1 cellular context compared by ENCODE assay signal in the genomic region with DNA sequence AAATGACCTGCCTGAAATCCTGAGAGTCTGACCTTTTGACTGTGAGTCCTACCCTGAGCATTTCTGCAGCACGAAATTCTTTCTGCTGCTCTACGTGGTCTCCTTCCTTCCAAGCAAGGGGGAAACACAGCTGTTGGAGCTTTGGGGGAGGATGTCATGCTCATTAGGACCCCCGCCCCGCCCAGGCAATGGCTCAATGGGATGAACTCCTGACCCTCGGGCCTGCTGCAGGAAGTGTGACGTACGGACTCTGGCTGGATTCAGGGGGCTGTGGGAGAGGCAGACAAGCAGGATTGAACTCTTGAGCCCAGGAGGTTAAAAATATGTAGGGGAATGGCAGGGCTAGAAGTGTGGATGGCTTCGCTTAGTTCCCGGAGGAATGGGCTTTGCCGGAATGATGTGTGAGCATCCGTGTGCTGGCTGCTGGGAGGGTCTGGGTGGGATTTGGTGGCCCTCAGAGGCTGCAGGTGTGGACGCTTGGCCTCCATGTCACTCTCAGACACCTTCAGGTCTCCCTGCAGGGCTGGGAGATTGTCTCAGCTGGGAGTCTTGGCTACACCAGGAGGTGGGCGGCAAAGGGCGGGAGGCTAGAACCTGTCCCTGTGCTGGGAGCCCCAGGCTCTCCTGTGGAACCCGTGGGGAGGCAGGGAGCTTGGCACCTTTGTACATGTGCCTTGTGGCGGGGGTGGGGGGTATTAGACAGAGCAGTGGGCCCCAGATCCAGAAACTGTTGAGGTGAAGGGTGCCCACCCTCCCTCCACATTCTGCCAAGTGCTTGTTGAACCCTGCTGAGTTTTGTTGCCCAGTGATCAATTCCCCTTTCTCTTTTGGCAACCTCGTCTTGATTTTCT.
TF ChIP-seq lines count a peak whose summit lies in the region.

No MANE protein-coding gene starts in this region.

TF ChIP-seq in GM23338, 12 proteins besides CTCF, POLR2A, EP300 and RAD21 (continued from another document):
- TF ChIP-seq, protein P1, sequence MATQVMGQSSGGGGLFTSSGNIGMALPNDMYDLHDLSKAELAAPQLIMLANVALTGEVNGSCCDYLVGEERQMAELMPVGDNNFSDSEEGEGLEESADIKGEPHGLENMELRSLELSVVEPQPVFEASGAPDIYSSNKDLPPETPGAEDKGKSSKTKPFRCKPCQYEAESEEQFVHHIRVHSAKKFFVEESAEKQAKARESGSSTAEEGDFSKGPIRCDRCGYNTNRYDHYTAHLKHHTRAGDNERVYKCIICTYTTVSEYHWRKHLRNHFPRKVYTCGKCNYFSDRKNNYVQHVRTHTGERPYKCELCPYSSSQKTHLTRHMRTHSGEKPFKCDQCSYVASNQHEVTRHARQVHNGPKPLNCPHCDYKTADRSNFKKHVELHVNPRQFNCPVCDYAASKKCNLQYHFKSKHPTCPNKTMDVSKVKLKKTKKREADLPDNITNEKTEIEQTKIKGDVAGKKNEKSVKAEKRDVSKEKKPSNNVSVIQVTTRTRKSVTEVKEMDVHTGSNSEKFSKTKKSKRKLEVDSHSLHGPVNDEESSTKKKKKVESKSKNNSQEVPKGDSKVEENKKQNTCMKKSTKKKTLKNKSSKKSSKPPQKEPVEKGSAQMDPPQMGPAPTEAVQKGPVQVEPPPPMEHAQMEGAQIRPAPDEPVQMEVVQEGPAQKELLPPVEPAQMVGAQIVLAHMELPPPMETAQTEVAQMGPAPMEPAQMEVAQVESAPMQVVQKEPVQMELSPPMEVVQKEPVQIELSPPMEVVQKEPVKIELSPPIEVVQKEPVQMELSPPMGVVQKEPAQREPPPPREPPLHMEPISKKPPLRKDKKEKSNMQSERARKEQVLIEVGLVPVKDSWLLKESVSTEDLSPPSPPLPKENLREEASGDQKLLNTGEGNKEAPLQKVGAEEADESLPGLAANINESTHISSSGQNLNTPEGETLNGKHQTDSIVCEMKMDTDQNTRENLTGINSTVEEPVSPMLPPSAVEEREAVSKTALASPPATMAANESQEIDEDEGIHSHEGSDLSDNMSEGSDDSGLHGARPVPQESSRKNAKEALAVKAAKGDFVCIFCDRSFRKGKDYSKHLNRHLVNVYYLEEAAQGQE (IDR thresholded peaks at IDR 0.05; ENCODE audit: unreplicated experiment), result no peak
- TF ChIP-seq, protein P2, sequence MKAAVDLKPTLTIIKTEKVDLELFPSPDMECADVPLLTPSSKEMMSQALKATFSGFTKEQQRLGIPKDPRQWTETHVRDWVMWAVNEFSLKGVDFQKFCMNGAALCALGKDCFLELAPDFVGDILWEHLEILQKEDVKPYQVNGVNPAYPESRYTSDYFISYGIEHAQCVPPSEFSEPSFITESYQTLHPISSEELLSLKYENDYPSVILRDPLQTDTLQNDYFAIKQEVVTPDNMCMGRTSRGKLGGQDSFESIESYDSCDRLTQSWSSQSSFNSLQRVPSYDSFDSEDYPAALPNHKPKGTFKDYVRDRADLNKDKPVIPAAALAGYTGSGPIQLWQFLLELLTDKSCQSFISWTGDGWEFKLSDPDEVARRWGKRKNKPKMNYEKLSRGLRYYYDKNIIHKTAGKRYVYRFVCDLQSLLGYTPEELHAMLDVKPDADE (IDR thresholded peaks at IDR 0.05), result no peak
- TF ChIP-seq ZNF114 (CRISPR knock-in tag; IDR thresholded peaks at IDR 0.05) (no peak), CREB1 (CRISPR knock-in tag; IDR thresholded peaks at IDR 0.05; ENCODE audit: low read depth) (no peak), EZH2phosphoT487 (IDR thresholded peaks at IDR 0.05; ENCODE audit: unreplicated experiment) (no peak), JUNB (IDR thresholded peaks at IDR 0.05; ENCODE audit: unreplicated experiment) (no peak), EZH2 (IDR thresholded peaks at IDR 0.05; ENCODE audit: low read depth, unreplicated experiment) (no peak), ZNF331 (CRISPR knock-in tag; IDR thresholded peaks at IDR 0.05; ENCODE audit: low read depth) (no peak), POLR2AphosphoS5 (IDR thresholded peaks at IDR 0.05; ENCODE audit: low read depth) (no peak), STAT1 (IDR thresholded peaks at IDR 0.05; ENCODE audit: unreplicated experiment) (no peak)
- TF ChIP-seq, protein P3, sequence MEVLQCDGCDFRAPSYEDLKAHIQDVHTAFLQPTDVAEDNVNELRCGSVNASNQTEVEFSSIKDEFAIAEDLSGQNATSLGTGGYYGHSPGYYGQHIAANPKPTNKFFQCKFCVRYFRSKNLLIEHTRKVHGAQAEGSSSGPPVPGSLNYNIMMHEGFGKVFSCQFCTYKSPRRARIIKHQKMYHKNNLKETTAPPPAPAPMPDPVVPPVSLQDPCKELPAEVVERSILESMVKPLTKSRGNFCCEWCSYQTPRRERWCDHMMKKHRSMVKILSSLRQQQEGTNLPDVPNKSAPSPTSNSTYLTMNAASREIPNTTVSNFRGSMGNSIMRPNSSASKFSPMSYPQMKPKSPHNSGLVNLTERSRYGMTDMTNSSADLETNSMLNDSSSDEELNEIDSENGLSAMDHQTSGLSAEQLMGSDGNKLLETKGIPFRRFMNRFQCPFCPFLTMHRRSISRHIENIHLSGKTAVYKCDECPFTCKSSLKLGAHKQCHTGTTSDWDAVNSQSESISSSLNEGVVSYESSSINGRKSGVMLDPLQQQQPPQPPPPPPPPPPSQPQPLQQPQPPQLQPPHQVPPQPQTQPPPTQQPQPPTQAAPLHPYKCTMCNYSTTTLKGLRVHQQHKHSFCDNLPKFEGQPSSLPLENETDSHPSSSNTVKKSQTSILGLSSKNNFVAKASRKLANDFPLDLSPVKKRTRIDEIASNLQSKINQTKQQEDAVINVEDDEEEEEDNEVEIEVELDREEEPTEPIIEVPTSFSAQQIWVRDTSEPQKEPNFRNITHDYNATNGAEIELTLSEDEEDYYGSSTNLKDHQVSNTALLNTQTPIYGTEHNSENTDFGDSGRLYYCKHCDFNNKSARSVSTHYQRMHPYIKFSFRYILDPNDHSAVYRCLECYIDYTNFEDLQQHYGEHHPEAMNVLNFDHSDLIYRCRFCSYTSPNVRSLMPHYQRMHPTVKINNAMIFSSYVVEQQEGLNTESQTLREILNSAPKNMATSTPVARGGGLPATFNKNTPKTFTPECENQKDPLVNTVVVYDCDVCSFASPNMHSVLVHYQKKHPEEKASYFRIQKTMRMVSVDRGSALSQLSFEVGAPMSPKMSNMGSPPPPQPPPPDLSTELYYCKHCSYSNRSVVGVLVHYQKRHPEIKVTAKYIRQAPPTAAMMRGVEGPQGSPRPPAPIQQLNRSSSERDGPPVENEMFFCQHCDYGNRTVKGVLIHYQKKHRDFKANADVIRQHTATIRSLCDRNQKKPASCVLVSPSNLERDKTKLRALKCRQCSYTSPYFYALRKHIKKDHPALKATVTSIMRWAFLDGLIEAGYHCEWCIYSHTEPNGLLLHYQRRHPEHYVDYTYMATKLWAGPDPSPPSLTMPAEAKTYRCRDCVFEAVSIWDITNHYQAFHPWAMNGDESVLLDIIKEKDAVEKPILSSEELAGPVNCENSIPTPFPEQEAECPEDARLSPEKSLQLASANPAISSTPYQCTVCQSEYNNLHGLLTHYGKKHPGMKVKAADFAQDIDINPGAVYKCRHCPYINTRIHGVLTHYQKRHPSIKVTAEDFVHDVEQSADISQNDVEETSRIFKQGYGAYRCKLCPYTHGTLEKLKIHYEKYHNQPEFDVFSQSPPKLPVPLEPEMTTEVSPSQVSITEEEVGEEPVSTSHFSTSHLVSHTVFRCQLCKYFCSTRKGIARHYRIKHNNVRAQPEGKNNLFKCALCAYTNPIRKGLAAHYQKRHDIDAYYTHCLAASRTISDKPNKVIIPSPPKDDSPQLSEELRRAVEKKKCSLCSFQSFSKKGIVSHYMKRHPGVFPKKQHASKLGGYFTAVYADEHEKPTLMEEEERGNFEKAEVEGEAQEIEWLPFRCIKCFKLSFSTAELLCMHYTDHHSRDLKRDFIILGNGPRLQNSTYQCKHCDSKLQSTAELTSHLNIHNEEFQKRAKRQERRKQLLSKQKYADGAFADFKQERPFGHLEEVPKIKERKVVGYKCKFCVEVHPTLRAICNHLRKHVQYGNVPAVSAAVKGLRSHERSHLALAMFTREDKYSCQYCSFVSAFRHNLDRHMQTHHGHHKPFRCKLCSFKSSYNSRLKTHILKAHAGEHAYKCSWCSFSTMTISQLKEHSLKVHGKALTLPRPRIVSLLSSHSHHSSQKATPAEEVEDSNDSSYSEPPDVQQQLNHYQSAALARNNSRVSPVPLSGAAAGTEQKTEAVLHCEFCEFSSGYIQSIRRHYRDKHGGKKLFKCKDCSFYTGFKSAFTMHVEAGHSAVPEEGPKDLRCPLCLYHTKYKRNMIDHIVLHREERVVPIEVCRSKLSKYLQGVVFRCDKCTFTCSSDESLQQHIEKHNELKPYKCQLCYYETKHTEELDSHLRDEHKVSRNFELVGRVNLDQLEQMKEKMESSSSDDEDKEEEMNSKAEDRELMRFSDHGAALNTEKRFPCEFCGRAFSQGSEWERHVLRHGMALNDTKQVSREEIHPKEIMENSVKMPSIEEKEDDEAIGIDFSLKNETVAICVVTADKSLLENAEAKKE (CRISPR knock-in tag; IDR thresholded peaks at IDR 0.05), result no peak
TF ChIP-seq in GM23338: peak in this region for 0.
